In the genomic region with DNA sequence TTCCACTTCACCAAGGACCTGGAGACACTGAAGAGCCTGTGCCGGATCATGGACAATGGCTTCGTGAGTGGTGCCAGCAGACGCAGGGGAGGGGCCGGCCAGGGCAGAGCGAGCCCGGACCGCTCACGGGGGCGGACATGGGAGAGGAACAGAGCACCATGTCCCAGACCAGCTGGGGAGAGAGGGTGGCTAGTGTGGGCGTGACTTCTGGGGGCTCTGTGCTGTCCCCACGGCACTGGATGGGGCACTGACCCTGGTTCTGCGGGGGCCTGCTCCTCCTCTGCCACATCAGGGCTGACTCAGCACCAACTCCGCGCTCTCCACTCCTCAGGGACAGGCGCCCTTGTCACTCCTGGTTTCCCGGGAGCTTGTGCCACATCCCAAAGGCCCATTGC, we compare ENCODE assay signal across 15 cellular contexts. TPM values are rescaled to one million over a fixed set of nuclear protein-coding genes. Genes with fewer than 3 reads are reported as not detected.
DNase-seq lines count a peak whose midpoint lies in the region; ATAC-seq and TF ChIP-seq lines count a peak whose summit lies in the region.
"Had no signal": no experiment of that assay in that cellular context is flagged by ENCODE, and none has a peak within 500 bp of the region (broad histone marks: within the 10 kb centered on the region; RNA-seq: fewer than 3 reads in every experiment).

No MANE protein-coding gene starts in this region.

- H4K20me1 ChIP-seq in osteoblast (ENCODE audit: insufficient read depth, low read length): peaks cover 27% of the 10 kb centered on the region

- CTCF ChIA-PET in Calu3 (lab: Charles Lee): interaction anchor here (0.7 to 1.7 kb wide), 2 partner anchors 11 to 170 kb away, joined by 3 to 4 read pairs; no protein-coding TSS in a partner anchor
- CTCF ChIA-PET in activated CD8-positive, alpha-beta T cell treated with anti-CD3 and anti-CD28 coated beads, Interleukin-2, amount 10 ng/mL, durations not matched to agents 7 days and 5 days (lab: Charles Lee): no interaction called here

- no peaks in the 10 kb centered on the region for H3K9me3 Mint-ChIP-seq in Calu3 (ENCODE audit: low read depth, unreplicated experiment)
- H3K9me3 Mint-ChIP-seq in activated T-helper 2 cell treated with anti-CD3 and anti-CD28 coated beads, Interferon-gamma antibody, Interleukin-2, Interleukin-4, amounts not matched to agents 10 μg/mL and 5 μg/mL and 100 μg/mL, durations not matched to agents 14 hours and 24 hours and 36 hours: no peaks in the 10 kb centered on the region
- H3K9me3 Mint-ChIP-seq in activated CD8-positive, alpha-beta T cell treated with anti-CD3 and anti-CD28 coated beads, Interleukin-2, amount 10 ng/mL, durations not matched to agents 7 days and 5 days (ENCODE audit: insufficient read depth): no peaks in the 10 kb centered on the region
- H3K9me3 Mint-ChIP-seq: CD4-positive, alpha-beta memory T cell; immature natural killer cell had no signal

- H3K27ac Mint-ChIP-seq in Calu3 (ENCODE audit: unreplicated experiment): peak overlapping the region; percentile 82
- no peak overlapping the region for H3K27ac Mint-ChIP-seq in activated T-helper 2 cell treated with anti-CD3 and anti-CD28 coated beads, Interferon-gamma antibody, Interleukin-2, Interleukin-4, amounts not matched to agents 10 μg/mL and 5 μg/mL and 100 μg/mL, durations not matched to agents 14 hours and 24 hours and 36 hours
- H3K27ac Mint-ChIP-seq in activated CD8-positive, alpha-beta T cell treated with anti-CD3 and anti-CD28 coated beads, Interleukin-2, amount 10 ng/mL, durations not matched to agents 7 days and 5 days: no peak overlapping the region
- H3K27ac Mint-ChIP-seq: CD4-positive, alpha-beta memory T cell; immature natural killer cell had no signal

- H3K4me3 Mint-ChIP-seq in Calu3 (ENCODE audit: low read depth, unreplicated experiment): peak overlapping the region; percentile 19
- H3K4me3 Mint-ChIP-seq in activated T-helper 2 cell treated with anti-CD3 and anti-CD28 coated beads, Interferon-gamma antibody, Interleukin-2, Interleukin-4, amounts not matched to agents 10 μg/mL and 5 μg/mL and 100 μg/mL, durations not matched to agents 14 hours and 24 hours and 36 hours (ENCODE audit: low read depth): no peak overlapping the region
- no peak overlapping the region for H3K4me3 Mint-ChIP-seq in activated CD8-positive, alpha-beta T cell treated with anti-CD3 and anti-CD28 coated beads, Interleukin-2, amount 10 ng/mL, durations not matched to agents 7 days and 5 days
- H3K4me3 Mint-ChIP-seq: CD4-positive, alpha-beta memory T cell; immature natural killer cell; naive thymus-derived CD4-positive, alpha-beta T cell had no signal

- H3K27me3 Mint-ChIP-seq in Calu3 (ENCODE audit: unreplicated experiment): no peaks in the 10 kb centered on the region
- no peaks in the 10 kb centered on the region for H3K27me3 Mint-ChIP-seq in activated T-helper 2 cell treated with anti-CD3 and anti-CD28 coated beads, Interferon-gamma antibody, Interleukin-2, Interleukin-4, amounts not matched to agents 10 μg/mL and 5 μg/mL and 100 μg/mL, durations not matched to agents 14 hours and 24 hours and 36 hours (ENCODE audit: low read depth)
- no peaks in the 10 kb centered on the region for H3K27me3 Mint-ChIP-seq in activated CD8-positive, alpha-beta T cell treated with anti-CD3 and anti-CD28 coated beads, Interleukin-2, amount 10 ng/mL, durations not matched to agents 7 days and 5 days (ENCODE audit: low read depth)
- H3K27me3 Mint-ChIP-seq: CD4-positive, alpha-beta memory T cell; naive thymus-derived CD4-positive, alpha-beta T cell had no signal

- no peak for ATAC-seq in activated CD8-positive, alpha-beta T cell treated with anti-CD3 and anti-CD28 coated beads, Interleukin-2, amount 10 ng/mL, durations not matched to agents 7 days and 5 days
- no peak for ATAC-seq in GM18907 (IDR thresholded peaks at IDR 0.05; ENCODE audit: unreplicated experiment)

- no TSS peak for BruUV-seq in Calu3 (replicated peaks; lab: Mats Ljungman, UMichigan)

- H3K27ac ChIP-seq in cingulate gyrus (ENCODE audit: low read depth, low read length) (peak overlapping the region; percentile 54), osteoblast (ENCODE audit: low read depth, low read length) (peak overlapping the region; percentile 52)
- H3K27ac ChIP-seq: KMS-11 had no signal

- H3K4me1 Mint-ChIP-seq in Calu3 (ENCODE audit: low read depth, unreplicated experiment): peaks cover 7% of the 10 kb centered on the region
- peaks cover 3% of the 10 kb centered on the region for H3K4me1 Mint-ChIP-seq in activated T-helper 2 cell treated with anti-CD3 and anti-CD28 coated beads, Interferon-gamma antibody, Interleukin-2, Interleukin-4, amounts not matched to agents 10 μg/mL and 5 μg/mL and 100 μg/mL, durations not matched to agents 14 hours and 24 hours and 36 hours (ENCODE audit: low read depth)
- H3K4me1 Mint-ChIP-seq in activated CD8-positive, alpha-beta T cell treated with anti-CD3 and anti-CD28 coated beads, Interleukin-2, amount 10 ng/mL, durations not matched to agents 7 days and 5 days (ENCODE audit: low read depth): peaks cover 4% of the 10 kb centered on the region

- peaks cover 84% of the 10 kb centered on the region for H3K36me3 Mint-ChIP-seq in Calu3 (ENCODE audit: insufficient read depth, unreplicated experiment)
- peaks cover 39% of the 10 kb centered on the region for H3K36me3 Mint-ChIP-seq in activated T-helper 2 cell treated with anti-CD3 and anti-CD28 coated beads, Interferon-gamma antibody, Interleukin-2, Interleukin-4, amounts not matched to agents 10 μg/mL and 5 μg/mL and 100 μg/mL, durations not matched to agents 14 hours and 24 hours and 36 hours (ENCODE audit: low read depth)
- H3K36me3 Mint-ChIP-seq in activated CD8-positive, alpha-beta T cell treated with anti-CD3 and anti-CD28 coated beads, Interleukin-2, amount 10 ng/mL, durations not matched to agents 7 days and 5 days (ENCODE audit: low read depth): peaks cover 27% of the 10 kb centered on the region

- H3K36me3 ChIP-seq in osteoblast (ENCODE audit: insufficient read depth, low read length): peaks cover 56% of the 10 kb centered on the region

- no peaks in the 10 kb centered on the region for H3K9me3 ChIP-seq in osteoblast (ENCODE audit: low read depth, low read length)

- no peak for DNase-seq in Calu3
- DNase-seq in M059J (ENCODE audit: low read depth): peak; percentile 57
- DNase-seq in osteoblast (ENCODE audit: insufficient read length, low spot score, missing footprints): peak; percentile 94
- DNase-seq in activated T-helper 2 cell treated with anti-CD3 and anti-CD28 coated beads, Interferon-gamma antibody, Interleukin-2, Interleukin-4, amounts not matched to agents 10 μg/mL and 5 μg/mL and 100 μg/mL, durations not matched to agents 14 hours and 24 hours and 36 hours (ENCODE audit: low spot score): no peak
- no peak for DNase-seq in activated CD8-positive, alpha-beta T cell treated with anti-CD3 and anti-CD28 coated beads, Interleukin-2, amount 10 ng/mL, durations not matched to agents 7 days and 5 days
- DNase-seq in stimulated activated CD4-positive, alpha-beta T cell treated with anti-CD3 and anti-CD28 coated beads, Interleukin-12 subunit alpha, Interleukin-12 subunit beta, amount 100 ng/mL, for 4 hours: no peak
- DNase-seq: activated CD8-positive, alpha-beta memory T cell treated with anti-CD3 and anti-CD28 coated beads, Interleukin-2, amount 50 U/mL, for 48 hours; erythroblast; immature natural killer cell; naive thymus-derived CD4-positive, alpha-beta T cell; NCI-H2081 had no signal

- TF ChIP-seq CTCF in Calu3 (IDR thresholded peaks at IDR 0.05; ENCODE audit: unreplicated experiment): no peak
- TF ChIP-seq CTCF in osteoblast (IDR thresholded peaks at IDR 0.05; ENCODE audit: extremely low read depth, low read depth, low read length): no peak

- no peak overlapping the region for H3K4me3 ChIP-seq in osteoblast (ENCODE audit: insufficient read depth, low read length)

- no peaks in the 10 kb centered on the region for H3K27me3 ChIP-seq in osteoblast (ENCODE audit: insufficient read depth, low read length)

- POLR2A ChIA-PET in activated CD8-positive, alpha-beta T cell treated with anti-CD3 and anti-CD28 coated beads, Interleukin-2, amount 10 ng/mL, durations not matched to agents 7 days and 5 days (lab: Charles Lee): interaction anchor here (0.9 to 1.1 kb wide), 2 partner anchors 8 kb away, joined by 3 to 5 read pairs; partner anchors contain the start of gene PTOV1

- no peak overlapping the region for H3K4me2 ChIP-seq in osteoblast (ENCODE audit: insufficient read depth, low read length)
- H3K4me2 ChIP-seq: KMS-11 had no signal

- intact Hi-C loops in Calu3 (cut with micrococcal nuclease; ENCODE audit: unreplicated experiment): no loop called here
- intact Hi-C loops in activated T-helper 2 cell treated with anti-CD3 and anti-CD28 coated beads, Interferon-gamma antibody, Interleukin-2, Interleukin-4, amounts not matched to agents 10 μg/mL and 5 μg/mL and 100 μg/mL, durations not matched to agents 14 hours and 24 hours and 36 hours (cut with micrococcal nuclease): no loop called here

- H3K79me2 ChIP-seq in osteoblast (ENCODE audit: insufficient read depth, low read length): peaks cover 26% of the 10 kb centered on the region

- no peak overlapping the region for H2AFZ ChIP-seq in osteoblast (ENCODE audit: low read length)

- peaks cover 17% of the 10 kb centered on the region for H3K4me1 ChIP-seq in osteoblast (ENCODE audit: insufficient read depth, low read length)

RNA-seq across cellular contexts. Expression of gene PTOV1, which starts 7.6 kb away (rescaled TPM):
- total RNA-seq in Calu3 (2022): 231 and 256 TPM in 2 replicates
- total RNA-seq in M059J (2014; rRNA removed; shearing (Covaris generic)): 94.0 and 107 TPM in 2 replicates
- 39.4 and 43.3 TPM in 2 replicates for total RNA-seq in osteoblast
- total RNA-seq in activated T-helper 2 cell treated with anti-CD3 and anti-CD28 coated beads, Interferon-gamma antibody, Interleukin-2, Interleukin-4, amounts not matched to agents 10 μg/mL and 5 μg/mL and 100 μg/mL, durations not matched to agents 14 hours and 24 hours and 36 hours: 127 and 134 TPM in 2 replicates
- 10 to 100 TPM; 78.8 to 94.3 TPM for total RNA-seq in activated CD8-positive, alpha-beta T cell treated with anti-CD3 and anti-CD28 coated beads, Interleukin-2, amount 10 ng/mL, durations not matched to agents 7 days and 5 days

RNA-seq across cellular contexts. Expression of gene PNKP, which starts 8.8 kb away (rescaled TPM):
- 185 and 189 TPM in 2 replicates for total RNA-seq in Calu3 (2022)
- 19.1 and 23.9 TPM in 2 replicates for total RNA-seq in M059J (2014; rRNA removed; shearing (Covaris generic))
- 42.1 and 43.8 TPM in 2 replicates for total RNA-seq in osteoblast
- 111 and 117 TPM in 2 replicates for total RNA-seq in activated T-helper 2 cell treated with anti-CD3 and anti-CD28 coated beads, Interferon-gamma antibody, Interleukin-2, Interleukin-4, amounts not matched to agents 10 μg/mL and 5 μg/mL and 100 μg/mL, durations not matched to agents 14 hours and 24 hours and 36 hours
- total RNA-seq in activated CD8-positive, alpha-beta T cell treated with anti-CD3 and anti-CD28 coated beads, Interleukin-2, amount 10 ng/mL, durations not matched to agents 7 days and 5 days: 100 to 1,000 TPM; 113 to 120 TPM

RNA-seq across cellular contexts. Expression of gene AKT1S1, which starts 18.6 kb away (rescaled TPM):
- total RNA-seq in Calu3 (2022): 58.9 and 65.2 TPM in 2 replicates
- total RNA-seq in M059J (2014; rRNA removed; shearing (Covaris generic)): 13.6 and 14.8 TPM in 2 replicates
- total RNA-seq in osteoblast: 13.3 and 13.4 TPM in 2 replicates
- 26.6 and 29.7 TPM in 2 replicates for total RNA-seq in activated T-helper 2 cell treated with anti-CD3 and anti-CD28 coated beads, Interferon-gamma antibody, Interleukin-2, Interleukin-4, amounts not matched to agents 10 μg/mL and 5 μg/mL and 100 μg/mL, durations not matched to agents 14 hours and 24 hours and 36 hours
- 10 to 100 TPM; 15.6 to 16.4 TPM for total RNA-seq in activated CD8-positive, alpha-beta T cell treated with anti-CD3 and anti-CD28 coated beads, Interleukin-2, amount 10 ng/mL, durations not matched to agents 7 days and 5 days

RNA-seq across cellular contexts. Expression of gene TBC1D17, which starts 18.9 kb away (rescaled TPM):
- total RNA-seq in Calu3 (2022) (54.7 and 56.9 TPM in 2 replicates), osteoblast (21.4 and 26.5 TPM in 2 replicates)
- total RNA-seq in M059J (2014; rRNA removed; shearing (Covaris generic)): 8.3 and 12.2 TPM in 2 replicates
- 40.0 and 42.3 TPM in 2 replicates for total RNA-seq in activated T-helper 2 cell treated with anti-CD3 and anti-CD28 coated beads, Interferon-gamma antibody, Interleukin-2, Interleukin-4, amounts not matched to agents 10 μg/mL and 5 μg/mL and 100 μg/mL, durations not matched to agents 14 hours and 24 hours and 36 hours
- total RNA-seq in activated CD8-positive, alpha-beta T cell treated with anti-CD3 and anti-CD28 coated beads, Interleukin-2, amount 10 ng/mL, durations not matched to agents 7 days and 5 days: 10 to 100 TPM; 28.6 to 30.8 TPM

RNA-seq across cellular contexts. Expression of gene IL4I1, which starts 38.1 kb away (rescaled TPM):
- total RNA-seq in Calu3 (2022) (8.2 and 10.7 TPM in 2 replicates), osteoblast (0.29 and 1.4 TPM in 2 replicates)
- 5.9 and 12.5 TPM in 2 replicates for total RNA-seq in M059J (2014; rRNA removed; shearing (Covaris generic))
- 42.3 and 42.4 TPM in 2 replicates for total RNA-seq in activated T-helper 2 cell treated with anti-CD3 and anti-CD28 coated beads, Interferon-gamma antibody, Interleukin-2, Interleukin-4, amounts not matched to agents 10 μg/mL and 5 μg/mL and 100 μg/mL, durations not matched to agents 14 hours and 24 hours and 36 hours
- 1 to 10 TPM; 1.2 to 1.6 TPM for total RNA-seq in activated CD8-positive, alpha-beta T cell treated with anti-CD3 and anti-CD28 coated beads, Interleukin-2, amount 10 ng/mL, durations not matched to agents 7 days and 5 days

Comparison
In these comparisons a context has a peak if more than half of its experiments do, and no peak if none do; other contexts are left out.
1. DNase-seq: peak in M059J (single experiment) and osteoblast (single experiment); none in Calu3 (single experiment), activated T-helper 2 cell treated with anti-CD3 and anti-CD28 coated beads, Interferon-gamma antibody, Interleukin-2, Interleukin-4, amounts not matched to agents 10 μg/mL and 5 μg/mL and 100 μg/mL, durations not matched to agents 14 hours and 24 hours and 36 hours (single experiment), activated CD8-positive, alpha-beta T cell treated with anti-CD3 and anti-CD28 coated beads, Interleukin-2, amount 10 ng/mL, durations not matched to agents 7 days and 5 days (single experiment) and stimulated activated CD4-positive, alpha-beta T cell treated with anti-CD3 and anti-CD28 coated beads, Interleukin-12 subunit alpha, Interleukin-12 subunit beta, amount 100 ng/mL, for 4 hours (single experiment).